ENCODE assay signal across 9 cellular contexts in genomic region chr1:101506541-101507164, GRCh38.
DNase-seq lines count a peak whose midpoint lies in the region; ATAC-seq, FAIRE-seq and TF ChIP-seq lines count a peak whose summit lies in the region.
"Had no signal": no experiment of that assay in that cellular context is flagged by ENCODE, and none has a peak within 500 bp of the region (broad histone marks: within the 10 kb centered on the region; RNA-seq: fewer than 3 reads in every experiment).

No MANE protein-coding gene starts in this region.

- dilution Hi-C loops in IMR-90 (cut with HindIII; ENCODE audit: low sequenced_read_pairs, unreplicated experiment): no loop called here

- POLR2A ChIA-PET in IMR-90 (lab: Charles Lee; ENCODE audit: unreplicated experiment): no interaction called here

- no peak overlapping the region for H3K27ac ChIP-seq in IMR-90 (ENCODE audit: insufficient read depth, low read length)
- H3K27ac ChIP-seq: BLaER1 treated with 17β-estradiol and CSF1 and Interleukin-3, amounts not matched to agents 10 nM and 100 nM had no signal

- WGBS in IMR-90 (ENCODE audit: extremely low coverage in 2 of 2, insufficient read length in 1 of 2), 2 experiments: no CpG with 5 or more reads among the region's 1 CpG

- DNase-seq in NCI-H2081 (lab: John Stamatoyannopoulos, UW) (peak; percentile 8 to 32), NCI-H2081 treated with DMSO at 0.1 percent for 48 hours (lab: John Stamatoyannopoulos, UW) (no peak), GM20000 (ENCODE audit: low spot score) (peak; percentile 46), IMR-90 (peak; percentile 31), SK-MEL-5 (ENCODE audit: low read depth, low spot score) (peak; percentile 79), chondrocyte (ENCODE audit: low spot score) (no peak), medulla oblongata (ENCODE audit: extremely low spot score) (peak; percentile 63), urothelium cell line (ENCODE audit: low spot score) (peak; percentile 47)

- no peaks in the 10 kb centered on the region for H3K27me3 ChIP-seq in IMR-90 (ENCODE audit: control insufficient read depth, insufficient read depth, low read length)
- H3K27me3 ChIP-seq: BLaER1 treated with 17β-estradiol and CSF1 and Interleukin-3, amounts not matched to agents 10 nM and 100 nM had no signal

- H4K8ac ChIP-seq in IMR-90 (ENCODE audit: low read depth in 2 of 2, low read length in 2 of 2): no peak overlapping the region

- H3K79me1 ChIP-seq in IMR-90 (ENCODE audit: low read depth in 1 of 2, low read length in 2 of 2): no peaks in the 10 kb centered on the region

- H2BK5ac ChIP-seq in IMR-90 (ENCODE audit: low read depth, low read length, poor library complexity, severe bottlenecking): no peak overlapping the region

- no peak overlapping the region for H2BK120ac ChIP-seq in IMR-90 (ENCODE audit: low read depth, low read length)

- intact Hi-C loops in IMR-90 (cut with micrococcal nuclease): no loop called here

- H3K9ac ChIP-seq in IMR-90 (ENCODE audit: low read depth, low read length): no peak overlapping the region
- H3K9ac ChIP-seq: BLaER1 treated with 17β-estradiol and CSF1 and Interleukin-3, amounts not matched to agents 10 nM and 100 nM had no signal

- peaks cover 5% of the 10 kb centered on the region for H3K4me1 Mint-ChIP-seq in chondrocyte (ENCODE audit: low read depth)

- H3K4me3 ChIP-seq in IMR-90 (ENCODE audit: insufficient read depth, low read depth, low read length): no peak overlapping the region
- H3K4me3 ChIP-seq: BLaER1 treated with 17β-estradiol and CSF1 and Interleukin-3, amounts not matched to agents 10 nM and 100 nM had no signal

- no peak overlapping the region for H2BK20ac ChIP-seq in IMR-90 (ENCODE audit: low read depth, low read length)

- no peak overlapping the region for H2BK15ac ChIP-seq in IMR-90 (ENCODE audit: low read depth, low read length)

- H3K14ac ChIP-seq in IMR-90 (replicated peaks; ENCODE audit: low read depth, low read length): no peak overlapping the region

- peak; percentile 75 for ATAC-seq in IMR-90 (ENCODE audit: low read depth)

- H3K4ac ChIP-seq in IMR-90 (ENCODE audit: low read depth, low read length): no peak overlapping the region

- peaks cover 6% of the 10 kb centered on the region for H3K27me3 Mint-ChIP-seq in chondrocyte (ENCODE audit: low read depth)

- H3K9me1 ChIP-seq in IMR-90 (ENCODE audit: insufficient read depth, low read length): no peaks in the 10 kb centered on the region

- H2AK5ac ChIP-seq in IMR-90 (ENCODE audit: low read depth, low read length): no peak overlapping the region

- no peaks in the 10 kb centered on the region for H3K36me3 ChIP-seq in IMR-90 (ENCODE audit: control insufficient read depth, insufficient read depth, low read length)
- H3K36me3 ChIP-seq: BLaER1 treated with 17β-estradiol and CSF1 and Interleukin-3, amounts not matched to agents 10 nM and 100 nM had no signal

- no peaks in the 10 kb centered on the region for H3K9me3 ChIP-seq in IMR-90 (ENCODE audit: control insufficient read depth, insufficient read depth, low read length)

- no peaks in the 10 kb centered on the region for H3K36me3 Mint-ChIP-seq in chondrocyte (ENCODE audit: low read depth)

- no peak overlapping the region for H2AFZ ChIP-seq in IMR-90 (replicated peaks; ENCODE audit: low read length, poor library complexity)

- H3K4me3 Mint-ChIP-seq in chondrocyte (ENCODE audit: unreplicated experiment): no peak overlapping the region

- no peak overlapping the region for H3K18ac ChIP-seq in IMR-90 (ENCODE audit: low read depth, low read length)

- in situ Hi-C loops in IMR-90 (cut with MboI; ENCODE audit: low sequenced_read_pairs) (no loop called here), SK-MEL-5 (cut with HindIII; ENCODE audit: low pct_unique_long_range_greater_than_20kb, low sequenced_read_pairs) (no loop called here)

- peak; percentile 46 for TF ChIP-seq CTCF in GM20000 (IDR thresholded peaks at IDR 0.05; ENCODE audit: extremely low read depth, missing control alignments)
- TF ChIP-seq CTCF in IMR-90 (conservative IDR thresholded peaks at IDR 0.05; ENCODE audit: low read depth, low read length): peak; percentile 57
- TF ChIP-seq CTCF in chondrocyte (IDR thresholded peaks at IDR 0.05): peak; percentile 84

- no peak for FAIRE-seq in urothelium cell line (lab: Jason Lieb, UNC)

- H3K4me1 ChIP-seq in IMR-90 (ENCODE audit: control insufficient read depth, insufficient read depth, low read length): no peaks in the 10 kb centered on the region

- no TSS peak for BruUV-seq in IMR-90 (replicated peaks; lab: Mats Ljungman, UMichigan)

- H4K5ac ChIP-seq in IMR-90 (ENCODE audit: low read depth, low read length): no peak overlapping the region

- no peak overlapping the region for H3K56ac ChIP-seq in IMR-90 (ENCODE audit: extremely low read depth, insufficient read depth, low read length)

- peak; percentile 15; the same call in 1 of the 2 replicates for TF ChIP-seq RAD21 in IMR-90 (IDR thresholded peaks at IDR 0.05; ENCODE audit: low read length)

- no peaks in the 10 kb centered on the region for H4K20me1 ChIP-seq in IMR-90 (ENCODE audit: insufficient read depth, low read length)
- H4K20me1 ChIP-seq: BLaER1 treated with 17β-estradiol and CSF1 and Interleukin-3, amounts not matched to agents 10 nM and 100 nM had no signal

- no peak for TF ChIP-seq POLR2A in IMR-90 (IDR thresholded peaks at IDR 0.05; ENCODE audit: low read depth, low read length)

- H3K9me3 Mint-ChIP-seq in chondrocyte (ENCODE audit: low read depth): no peaks in the 10 kb centered on the region

- CTCF ChIA-PET in IMR-90 (lab: Yijun Ruan, JAX): interaction anchor here (1.0 to 1.9 kb wide), 4 partner anchors 10 to 33 kb away, joined by 3 to 8 read pairs (median 6); no protein-coding TSS in a partner anchor

- no peak overlapping the region for H3K23ac ChIP-seq in IMR-90 (ENCODE audit: low read depth, low read length)

- no peak overlapping the region for H3K4me2 ChIP-seq in IMR-90 (ENCODE audit: low read depth, low read length)
- H3K4me2 ChIP-seq: BLaER1 treated with 17β-estradiol and CSF1 and Interleukin-3, amounts not matched to agents 10 nM and 100 nM had no signal

- no peak overlapping the region for H2AK9ac ChIP-seq in IMR-90 (replicated peaks; ENCODE audit: low read depth, low read length, poor library complexity)

- no peak overlapping the region for H4K91ac ChIP-seq in IMR-90 (ENCODE audit: insufficient read depth, low read depth, low read length)

- H3K27ac Mint-ChIP-seq in chondrocyte (ENCODE audit: unreplicated experiment): no peak overlapping the region

TF ChIP-seq in IMR-90, 13 proteins besides CTCF, POLR2A, EP300 and RAD21:
- TF ChIP-seq RFX5 (IDR thresholded peaks at IDR 0.05; ENCODE audit: low read depth, low read length) (no peak), SMC3 (IDR thresholded peaks at IDR 0.05; ENCODE audit: low read depth, low read length) (peak; percentile 19; the same call in 1 of the 2 replicates)

Comparison
In these comparisons a context has a peak if more than half of its experiments do, and no peak if none do; other contexts are left out.
1. DNase-seq: peak in NCI-H2081 (2 of 2), GM20000 (single experiment), IMR-90 (single experiment), SK-MEL-5 (single experiment), medulla oblongata (single experiment) and urothelium cell line (single experiment); none in NCI-H2081 treated with DMSO at 0.1 percent for 48 hours (single experiment) and chondrocyte (single experiment).
2. Peak in every context shown above with its lines, with median percentiles within 50 percentile points of each other: CTCF ChIP-seq.